17 cellular contexts compared by ENCODE assay signal in genomic region chr1:3653286-3653618, GRCh38. TPM values are rescaled to one million over a fixed set of nuclear protein-coding genes. Genes with fewer than 3 reads are reported as not detected.
DNase-seq lines count a peak whose midpoint lies in the region; ATAC-seq, FAIRE-seq and TF ChIP-seq lines count a peak whose summit lies in the region.
"Had no signal": no experiment of that assay in that cellular context is flagged by ENCODE, and none has a peak within 500 bp of the region (broad histone marks: within the 10 kb centered on the region; RNA-seq: fewer than 3 reads in every experiment).

No MANE protein-coding gene starts in this region.

- H3K9me3 ChIP-seq in H1 (ENCODE audit: insufficient read depth in 2 of 2, low read depth in 1 of 2, low read length in 1 of 2) = no peaks in the 10 kb centered on the region
- H3K9me3 ChIP-seq in upper lobe of right lung = no peaks in the 10 kb centered on the region
- H3K9me3 ChIP-seq in pancreas = no peaks in the 10 kb centered on the region
- H3K9me3 ChIP-seq: breast epithelium, gastroesophageal sphincter, sigmoid colon had no signal

- H3K27ac ChIP-seq in H1 (ENCODE audit: low read depth, low read length) (no peak overlapping the region), upper lobe of right lung (no peak overlapping the region), pancreas (no peak overlapping the region)
- H3K27ac ChIP-seq: BLaER1, breast epithelium, gastroesophageal sphincter, sigmoid colon had no signal

- CTCF ChIA-PET in H1 (lab: Charles Lee; ENCODE audit: partially characterized antibody) = interaction anchor here (0.9 to 2.5 kb wide), 10 partner anchors 9 to 135 kb away, joined by 3 to 16 read pairs (median 6); no protein-coding TSS in a partner anchor

- H2BK20ac ChIP-seq in H1 (ENCODE audit: low read length) = no peak overlapping the region

- H3K27ac Mint-ChIP-seq in stimulated activated naive CD8-positive, alpha-beta T cell treated with anti-CD3 and anti-CD28 coated beads, Interleukin-15, Interleukin-2, amounts not matched to agents 100 ng/mL and 50 ng/mL, for 24 hours = no peak overlapping the region
- H3K27ac Mint-ChIP-seq in IgD-negative memory B cell = peak overlapping the region in 1 of 3 donors; percentile 29
- H3K27ac Mint-ChIP-seq in type B pancreatic cell = no peak overlapping the region

- H2BK5ac ChIP-seq in H1 (ENCODE audit: low read depth, low read length) = no peak overlapping the region

- no peak overlapping the region for H4K8ac ChIP-seq in H1 (ENCODE audit: extremely low read depth, insufficient read depth, low read length)

- no peak overlapping the region for H2BK120ac ChIP-seq in H1 (replicated peaks; ENCODE audit: low read depth, low read length)

- peaks cover 0 to 9% (median 0%) of the 10 kb centered on the region in 4 experiments; a peak in 1 of 8 replicates for H3K36me3 ChIP-seq in H1 (ENCODE audit: control insufficient read depth in 2 of 4, insufficient read depth in 4 of 4, low read length in 3 of 4)
- no peaks in the 10 kb centered on the region for H3K36me3 ChIP-seq in upper lobe of right lung
- H3K36me3 ChIP-seq in pancreas = no peaks in the 10 kb centered on the region
- H3K36me3 ChIP-seq: BLaER1, breast epithelium, gastroesophageal sphincter, sigmoid colon had no signal

- TF ChIP-seq POLR2A in H1 (IDR thresholded peaks at IDR 0.05; ENCODE audit: control extremely low read depth in 1 of 2, low read depth in 2 of 2, low read length in 2 of 2) = no peak

- no peak overlapping the region for H3K18ac ChIP-seq in H1 (ENCODE audit: extremely low read depth, low read length)

- no peak overlapping the region for H3K9ac ChIP-seq in H1 (replicated peaks in 1 of 4; ENCODE audit: extremely low read depth in 1 of 4, low read depth in 3 of 4, low read length in 3 of 4)
- H3K9ac ChIP-seq: BLaER1 had no signal

- TF ChIP-seq CTCF in H1 (IDR thresholded peaks at IDR 0.05; ENCODE audit: control extremely low read depth in 1 of 3, insufficient read depth in 1 of 3, low read depth in 1 of 3, low read length in 3 of 3) (no peak), type B pancreatic cell (conservative IDR thresholded peaks at IDR 0.05) (no peak), upper lobe of right lung (IDR thresholded peaks at IDR 0.05) (no peak), pancreas (IDR thresholded peaks at IDR 0.05) (no peak)

- POLR2A ChIA-PET in H1 (lab: Charles Lee; ENCODE audit: partially characterized antibody) = interaction anchor here (1.3 to 1.5 kb wide), 2 partner anchors 16 to 266 kb away, joined by 3 read pairs; no protein-coding TSS in a partner anchor

- no peak overlapping the region for H3K56ac ChIP-seq in H1 (replicated peaks; ENCODE audit: insufficient read length, low read depth, low read length)

- no peak overlapping the region for H3K23ac ChIP-seq in H1 (ENCODE audit: insufficient read length)

- H3K27me3 ChIP-seq in H1 (replicated peaks in 1 of 4; ENCODE audit: control insufficient read depth in 3 of 4, extremely low read depth in 1 of 4, insufficient read depth in 3 of 4, low read length in 3 of 4) (peaks cover 46 to 71% (median 66%) of the 10 kb centered on the region in 4 experiments), upper lobe of right lung (peaks cover 49% of the 10 kb centered on the region), pancreas (peaks cover 8 to 23% (median 15%) of the 10 kb centered on the region in 4 donors)

- peaks cover 49% of the 10 kb centered on the region for H3K27me3 Mint-ChIP-seq in stimulated activated naive CD8-positive, alpha-beta T cell treated with anti-CD3 and anti-CD28 coated beads, Interleukin-15, Interleukin-2, amounts not matched to agents 100 ng/mL and 50 ng/mL, for 24 hours
- H3K27me3 Mint-ChIP-seq in IgD-negative memory B cell = peaks cover 50% of the 10 kb centered on the region
- peaks cover 68% of the 10 kb centered on the region for H3K27me3 Mint-ChIP-seq in type B pancreatic cell

- no peak overlapping the region for H2BK12ac ChIP-seq in H1 (ENCODE audit: low read depth, low read length)

- peak overlapping the region; percentile 77 to 81 for H3K4me2 ChIP-seq in H1 (ENCODE audit: insufficient read depth in 1 of 2, low read depth in 2 of 2, low read length in 2 of 2)
- H3K4me2 ChIP-seq: BLaER1 had no signal

- intact Hi-C loops in upper lobe of right lung (cut with DNase I) = no loop called here
- intact Hi-C loops in pancreas (cut with DNase I) = no loop called here

- no peak overlapping the region for H2AK5ac ChIP-seq in H1 (ENCODE audit: low read depth, low read length)

- peaks cover 0 to 4% of the 10 kb centered on the region in 2 experiments for H4K20me1 ChIP-seq in H1 (replicated peaks in 1 of 2; ENCODE audit: control insufficient read depth in 1 of 2, insufficient read depth in 2 of 2, low read length in 2 of 2)
- H4K20me1 ChIP-seq: BLaER1 had no signal

- no peak overlapping the region for H4K91ac ChIP-seq in H1 (replicated peaks; ENCODE audit: insufficient read length, low read length)

- ATAC-seq in stimulated activated naive CD8-positive, alpha-beta T cell treated with anti-CD3 and anti-CD28 coated beads, Interleukin-15, Interleukin-2, amounts not matched to agents 100 U/mL and 50 U/mL, for 24 hours = no peak
- no peak for ATAC-seq in upper lobe of right lung
- ATAC-seq in pancreas = no peak
- ATAC-seq: gastroesophageal sphincter had no signal

- no peak for TF ChIP-seq EP300 in H1 (IDR thresholded peaks at IDR 0.05; ENCODE audit: borderline replicate concordance in 1 of 2, low read depth in 2 of 2, low read length in 2 of 2)

- peaks cover 3% of the 10 kb centered on the region; the same call in 1 of the 2 replicates for H3K79me1 ChIP-seq in H1 (ENCODE audit: low read depth, low read length)

- peak overlapping the region; percentile 22 for H3K4me3 Mint-ChIP-seq in stimulated activated naive CD8-positive, alpha-beta T cell treated with anti-CD3 and anti-CD28 coated beads, Interleukin-15, Interleukin-2, amounts not matched to agents 100 ng/mL and 50 ng/mL, for 24 hours
- peak overlapping the region; percentile 50 to 73 (median 62) for H3K4me3 Mint-ChIP-seq in IgD-negative memory B cell
- peak overlapping the region; percentile 57 for H3K4me3 Mint-ChIP-seq in type B pancreatic cell

- peaks cover 20% of the 10 kb centered on the region; the same call in 1 of the 2 replicates for H3K23me2 ChIP-seq in H1 (ENCODE audit: low read depth, low read length)

- H3K14ac ChIP-seq in H1 (ENCODE audit: insufficient read length) = no peak overlapping the region

- H3K4ac ChIP-seq in H1 (replicated peaks; ENCODE audit: insufficient read length, low read depth, low read length) = no peak overlapping the region

- peaks cover 29% of the 10 kb centered on the region for H3K4me1 Mint-ChIP-seq in stimulated activated naive CD8-positive, alpha-beta T cell treated with anti-CD3 and anti-CD28 coated beads, Interleukin-15, Interleukin-2, amounts not matched to agents 100 ng/mL and 50 ng/mL, for 24 hours (ENCODE audit: low read depth)
- H3K4me1 Mint-ChIP-seq in IgD-negative memory B cell = peaks cover 24 to 51% (median 36%) of the 10 kb centered on the region in 3 donors
- H3K4me1 Mint-ChIP-seq in type B pancreatic cell (ENCODE audit: unreplicated experiment) = peaks cover 8% of the 10 kb centered on the region

- H3K4me1 ChIP-seq in H1 (replicated peaks in 1 of 4; ENCODE audit: control insufficient read depth in 3 of 4, insufficient read depth in 4 of 4, low read length in 3 of 4) (peaks cover 0 to 21% (median 6%) of the 10 kb centered on the region in 4 experiments; a peak in 6 of 7 replicates), upper lobe of right lung (peaks cover 37% of the 10 kb centered on the region), pancreas (peaks cover 6 to 20% (median 6%) of the 10 kb centered on the region in 3 donors)

- FAIRE-seq in H1 (lab: Jason Lieb, UNC) = no peak
- no peak for FAIRE-seq in pancreas (lab: Jason Lieb, UNC)
- FAIRE-seq: endometrium had no signal

- no peak for DNase-seq in stimulated activated naive CD8-positive, alpha-beta T cell treated with anti-CD3 and anti-CD28 coated beads, Interleukin-15, Interleukin-2, amounts not matched to agents 100 U/mL and 50 U/mL, for 24 hours
- DNase-seq in H1 (ENCODE audit: low read depth in 1 of 2, low spot score in 2 of 2) (no peak), type B pancreatic cell (ENCODE audit: extremely low spot score, unreplicated experiment) (no peak), inferior parietal cortex (ENCODE audit: extremely low spot score) (no peak), upper lobe of right lung (no peak), pancreas (no peak)
- DNase-seq: activated effector memory CD4-positive, alpha-beta T cell treated with anti-CD3 and anti-CD28 coated beads, Interleukin-2, amount 50 U/mL, for 16 hours; Kasumi-1; kidney glomerular epithelial cell; NCI-H2029; sigmoid colon had no signal

- H2AFZ ChIP-seq in H1 (ENCODE audit: low read length) = no peak overlapping the region

- WGBS in H1 (ENCODE audit: extremely low coverage in 1 of 2, insufficient coverage in 1 of 2, insufficient read length in 1 of 2, insufficient replicate concordance in 2 of 2, low coverage in 1 of 2, low lambda C conversion rate in 2 of 2, missing lambda C conversion rate in 1 of 2), 2 experiments = 19% methylated on average over 10 of the region's 10 CpGs; no CpG with 5 or more reads in 1 of the 2 experiments
- WGBS in pancreas, 2 donors = 36 to 41% methylated on average over 10 of the region's 10 CpGs

- H3K79me2 ChIP-seq in H1 (ENCODE audit: control insufficient read depth in 1 of 2, insufficient read depth in 2 of 2, low read length in 2 of 2) = peaks cover 0 to 9% of the 10 kb centered on the region in 2 experiments; a peak in 1 of 4 replicates

- TF ChIP-seq RAD21 in H1 (IDR thresholded peaks at IDR 0.05 in 1 of 2, conservative IDR thresholded peaks at IDR 0.05 in 1 of 2; ENCODE audit: low read depth in 2 of 2, low read length in 2 of 2) = no peak

- no peaks in the 10 kb centered on the region for H3K9me3 Mint-ChIP-seq in stimulated activated naive CD8-positive, alpha-beta T cell treated with anti-CD3 and anti-CD28 coated beads, Interleukin-15, Interleukin-2, amounts not matched to agents 100 ng/mL and 50 ng/mL, for 24 hours
- H3K9me3 Mint-ChIP-seq in IgD-negative memory B cell = no peaks in the 10 kb centered on the region
- no peaks in the 10 kb centered on the region for H3K9me3 Mint-ChIP-seq in type B pancreatic cell

- no peaks in the 10 kb centered on the region for H3K36me3 Mint-ChIP-seq in stimulated activated naive CD8-positive, alpha-beta T cell treated with anti-CD3 and anti-CD28 coated beads, Interleukin-15, Interleukin-2, amounts not matched to agents 100 ng/mL and 50 ng/mL, for 24 hours (ENCODE audit: low read depth)
- H3K36me3 Mint-ChIP-seq in IgD-negative memory B cell = no peaks in the 10 kb centered on the region
- H3K36me3 Mint-ChIP-seq in type B pancreatic cell = no peaks in the 10 kb centered on the region

- no peak overlapping the region for H4K5ac ChIP-seq in H1 (ENCODE audit: insufficient read length, low read depth, low read length)

- no peak overlapping the region for H2BK15ac ChIP-seq in H1 (ENCODE audit: low read length)

- peak overlapping the region; percentile 51 to 97 (median 58); a peak in 6 of 8 replicates for H3K4me3 ChIP-seq in H1 (ENCODE audit: extremely low read depth in 1 of 4, insufficient read depth in 2 of 4, low read depth in 3 of 4, low read length in 4 of 4)
- H3K4me3 ChIP-seq in upper lobe of right lung = no peak overlapping the region
- H3K4me3 ChIP-seq in pancreas = no peak overlapping the region
- H3K4me3 ChIP-seq: BLaER1 had no signal

RNA-seq across cellular contexts. Expression of gene TP73, which starts 0.9 kb away (rescaled TPM):
- 0.88 TPM for polyA plus RNA-seq in IgD-negative memory B cell
- 2.9 and 3.1 TPM in 2 replicates for total RNA-seq in H1 (2021; fragmentation: NEBNext Ultra II Directional; extraction: Animal tissue kit (Norgen Biotek cat#: 25700))
- polyA plus RNA-seq in H1 (2011; rRNA removed) = 2.6 and 4.2 TPM in 2 replicates
- polyA plus RNA-seq in H1 (2011; cell fraction: cytosol; rRNA removed) = 1.3 TPM
- 8.4 TPM for polyA plus RNA-seq in H1 (2011; cell fraction: nucleus; rRNA removed)
- 1.2 to 3.8 TPM (median 2.8 TPM) in 4 replicates for polyA plus RNA-seq in H1 (2012, experiment 1 of 2)
- 1.3 TPM for polyA plus RNA-seq in H1 (2012, experiment 2 of 2)
- 2.1 TPM for polyA plus RNA-seq in H1 (2013, experiment 1 of 2)
- 2.3 TPM for polyA plus RNA-seq in H1 (2013, experiment 2 of 2)
- polyA minus RNA-seq in H1 (2011; rRNA and poly(A)+ RNA removed) = 1.9 and 3.5 TPM in 2 replicates
- 3.4 TPM for polyA minus RNA-seq in H1 (2011; cell fraction: cytosol; rRNA and poly(A)+ RNA removed)
- polyA minus RNA-seq in H1 (2011; cell fraction: nucleus; rRNA and poly(A)+ RNA removed) = 6.7 TPM
- 1.6 TPM in 2 replicates for total RNA-seq in type B pancreatic cell (ENCODE audit: low replicate concordance)
- total RNA-seq in upper lobe of right lung = 0.29 TPM
- under 1 TPM; 0.25 to 0.51 (median 0.37) TPM for total RNA-seq in pancreas
- under 1 TPM; 0.11 to 0.12 TPM for polyA plus RNA-seq in pancreas
- total RNA-seq: sigmoid colon had no signal

RNA-seq across cellular contexts. Expression of gene WRAP73, which starts 3.3 kb away (rescaled TPM):
- polyA plus RNA-seq in IgD-negative memory B cell (29.7 TPM), H1 (2011; rRNA removed) (50.7 and 66.4 TPM in 2 replicates), pancreas (10 to 100 TPM; 19.0 to 26.2 TPM)
- 29.7 and 30.3 TPM in 2 replicates for total RNA-seq in H1 (2021; fragmentation: NEBNext Ultra II Directional; extraction: Animal tissue kit (Norgen Biotek cat#: 25700))
- polyA plus RNA-seq in H1 (2011; cell fraction: cytosol; rRNA removed) = 54.2 TPM
- polyA plus RNA-seq in H1 (2011; cell fraction: nucleus; rRNA removed) = 183 TPM
- polyA plus RNA-seq in H1 (2012, experiment 1 of 2) = 29.1 to 37.1 TPM (median 32.3 TPM) in 4 replicates
- 26.5 TPM for polyA plus RNA-seq in H1 (2012, experiment 2 of 2)
- polyA plus RNA-seq in H1 (2013, experiment 1 of 2) = 23.2 TPM
- 21.4 TPM for polyA plus RNA-seq in H1 (2013, experiment 2 of 2)
- polyA minus RNA-seq in H1 (2011; rRNA and poly(A)+ RNA removed) = 32.3 and 34.3 TPM in 2 replicates
- 25.3 TPM for polyA minus RNA-seq in H1 (2011; cell fraction: cytosol; rRNA and poly(A)+ RNA removed)
- polyA minus RNA-seq in H1 (2011; cell fraction: nucleus; rRNA and poly(A)+ RNA removed) = 44.8 TPM
- total RNA-seq in type B pancreatic cell (ENCODE audit: low replicate concordance) (22.5 and 26.7 TPM in 2 replicates), upper lobe of right lung (18.5 TPM), pancreas (10 to 100 TPM in 2 of 6 donors, 1 to 10 TPM in 4; 6.7 to 12.4 (median 9.2) TPM)

RNA-seq across cellular contexts. Expression of gene TPRG1L, which starts 28.4 kb away (rescaled TPM):
- polyA plus RNA-seq in IgD-negative memory B cell (37.8 TPM), H1 (2011; rRNA removed) (19.8 and 22.3 TPM in 2 replicates), pancreas (10 to 100 TPM; 16.5 to 33.3 TPM)
- 21.7 and 22.2 TPM in 2 replicates for total RNA-seq in H1 (2021; fragmentation: NEBNext Ultra II Directional; extraction: Animal tissue kit (Norgen Biotek cat#: 25700))
- polyA plus RNA-seq in H1 (2011; cell fraction: cytosol; rRNA removed) = 21.1 TPM
- 10.8 TPM for polyA plus RNA-seq in H1 (2011; cell fraction: nucleus; rRNA removed)
- polyA plus RNA-seq in H1 (2012, experiment 1 of 2) = 17.4 to 21.5 TPM (median 21.1 TPM) in 4 replicates
- 23.7 TPM for polyA plus RNA-seq in H1 (2012, experiment 2 of 2)
- polyA plus RNA-seq in H1 (2013, experiment 1 of 2) = 13.6 TPM
- 13.7 TPM for polyA plus RNA-seq in H1 (2013, experiment 2 of 2)
- 15.2 and 19.2 TPM in 2 replicates for polyA minus RNA-seq in H1 (2011; rRNA and poly(A)+ RNA removed)
- 15.5 TPM for polyA minus RNA-seq in H1 (2011; cell fraction: cytosol; rRNA and poly(A)+ RNA removed)
- polyA minus RNA-seq in H1 (2011; cell fraction: nucleus; rRNA and poly(A)+ RNA removed) = 6.6 TPM
- total RNA-seq in type B pancreatic cell (ENCODE audit: low replicate concordance) (26.6 and 56.6 TPM in 2 replicates), upper lobe of right lung (47.5 TPM), pancreas (10 to 100 TPM; 16.4 to 25.8 (median 21.8) TPM)

RNA-seq across cellular contexts. Expression of gene MEGF6, which starts 41.9 kb away (rescaled TPM):
- polyA plus RNA-seq in IgD-negative memory B cell (2.3 TPM), H1 (2011; rRNA removed) (4.1 and 9.5 TPM in 2 replicates), pancreas (10 to 100 TPM; 14.5 to 20.0 TPM)
- 13.2 and 14.8 TPM in 2 replicates for total RNA-seq in H1 (2021; fragmentation: NEBNext Ultra II Directional; extraction: Animal tissue kit (Norgen Biotek cat#: 25700))
- polyA plus RNA-seq in H1 (2011; cell fraction: cytosol; rRNA removed) = 7.8 TPM
- 88.4 TPM for polyA plus RNA-seq in H1 (2011; cell fraction: nucleus; rRNA removed)
- polyA plus RNA-seq in H1 (2012, experiment 1 of 2) = 7.4 to 14.6 TPM (median 10.8 TPM) in 4 replicates
- 1.4 TPM for polyA plus RNA-seq in H1 (2012, experiment 2 of 2)
- 4.9 TPM for polyA plus RNA-seq in H1 (2013, experiment 1 of 2)
- 4.4 TPM for polyA plus RNA-seq in H1 (2013, experiment 2 of 2)
- polyA minus RNA-seq in H1 (2011; rRNA and poly(A)+ RNA removed) = 1.7 and 3.0 TPM in 2 replicates
- 9.0 TPM for polyA minus RNA-seq in H1 (2011; cell fraction: cytosol; rRNA and poly(A)+ RNA removed)
- 24.4 TPM for polyA minus RNA-seq in H1 (2011; cell fraction: nucleus; rRNA and poly(A)+ RNA removed)
- total RNA-seq in type B pancreatic cell (ENCODE audit: low replicate concordance) (26.7 and 61.7 TPM in 2 replicates), upper lobe of right lung (96.6 TPM), pancreas (10 to 100 TPM in 1 of 6 donors, 1 to 10 TPM in 5; 2.6 to 11.2 (median 7.2) TPM)

Comparison
In these comparisons a context has a peak if more than half of its experiments do, and no peak if none do; other contexts are left out.
1. H3K4me3 ChIP-seq: peak in H1 (4 of 4); none in upper lobe of right lung (single experiment) and pancreas (0 of 4).
2. Peak in every context shown above with its lines, with median percentiles within 50 percentile points of each other: H3K4me3 Mint-ChIP-seq.